In genomic region chr20:44910690-44911262, GRCh38 we compare ENCODE assay signal across 9 cellular contexts. TPM values are rescaled to one million over a fixed set of nuclear protein-coding genes. Genes with fewer than 3 reads are reported as not detected.
DNase-seq lines count a peak whose midpoint lies in the region; ATAC-seq and TF ChIP-seq lines count a peak whose summit lies in the region.
"Had no signal": no experiment of that assay in that cellular context is flagged by ENCODE, and none has a peak within 500 bp of the region (broad histone marks: within the 10 kb centered on the region; RNA-seq: fewer than 3 reads in every experiment).

No MANE protein-coding gene starts in this region.

- POLR2A ChIA-PET in MCF 10A (lab: Yijun Ruan, JAX), result interaction anchor here (0.5 to 5.6 kb wide), 6 partner anchors 10 to 605 kb away, joined by 3 to 33 read pairs (median 4); partner anchors contain the start of genes TOMM34 and YWHAB

- no peaks in the 10 kb centered on the region for H3K27me3 Mint-ChIP-seq in MCF 10A (ENCODE audit: insufficient read depth, unreplicated experiment)

- TSS peak; percentile 0 for BruUV-seq in MCF 10A (replicated peaks; lab: Mats Ljungman, UMichigan)

- H3K27me3 ChIP-seq in muscle layer of duodenum (ENCODE audit: low read depth, low read length) (no peaks in the 10 kb centered on the region), gastrocnemius medialis (peaks cover 0 to 10% (median 9%) of the 10 kb centered on the region in 3 donors)

- CTCF ChIA-PET in MCF 10A (lab: Yijun Ruan, JAX), result interaction anchor here (0.6 to 1.1 kb wide), 6 partner anchors 11 to 401 kb away, joined by 3 to 5 read pairs (median 3); no protein-coding TSS in a partner anchor

- H3K9me3 ChIP-seq in KOPT-K1 (ENCODE audit: insufficient read depth, low read length, poor library complexity, severe bottlenecking), result no peaks in the 10 kb centered on the region
- H3K9me3 ChIP-seq in muscle layer of duodenum (ENCODE audit: control insufficient read depth in 1 of 2, low read length in 2 of 2), result no peaks in the 10 kb centered on the region
- H3K9me3 ChIP-seq in gastrocnemius medialis, result no peaks in the 10 kb centered on the region

- TF ChIP-seq CTCF in C4-2B (conservative IDR thresholded peaks at IDR 0.05) (no peak), MCF 10A (IDR thresholded peaks at IDR 0.05; ENCODE audit: unreplicated experiment) (no peak), gastrocnemius medialis (IDR thresholded peaks at IDR 0.05 in 4 of 5, conservative IDR thresholded peaks at IDR 0.05 in 1 of 5) (no peak)

- H3K4me1 Mint-ChIP-seq in MCF 10A (ENCODE audit: insufficient read depth, unreplicated experiment), result no peaks in the 10 kb centered on the region

- no peak for ATAC-seq in gastrocnemius medialis

- H3K4me3 ChIP-seq in muscle layer of duodenum (ENCODE audit: low read depth in 1 of 2, low read length in 2 of 2), result peak overlapping the region; percentile 54 to 67
- peak overlapping the region in 2 of 4 donors; percentile 49 to 61 for H3K4me3 ChIP-seq in gastrocnemius medialis

- peak overlapping the region; percentile 83 for H3K4me3 Mint-ChIP-seq in MCF 10A (ENCODE audit: unreplicated experiment)

- DNase-seq in MCF 10A (ENCODE audit: unreplicated experiment) (peak; percentile 9), NCI-H2196 treated with DMSO at 0.1 percent for 48 hours (lab: John Stamatoyannopoulos, UW; ENCODE audit: unreplicated experiment) (no peak), gastrocnemius medialis (no peak), HCEC 1CT (no peak), GDM1 (lab: John Stamatoyannopoulos, UW) (no peak)
- DNase-seq: cortex of kidney had no signal

- peaks cover 39% of the 10 kb centered on the region for H3K36me3 Mint-ChIP-seq in MCF 10A (ENCODE audit: insufficient read depth, unreplicated experiment)

- intact Hi-C loops in MCF 10A (cut with micrococcal nuclease), result no loop called here
- intact Hi-C loops in gastrocnemius medialis (cut with DNase I; ENCODE audit: low total_unique reads), result no loop called here

- in situ Hi-C loops in gastrocnemius medialis (cut with MboI; ENCODE audit: low sequenced_read_pairs in 4 of 4), result no loop called here

- H3K27ac Mint-ChIP-seq in MCF 10A (ENCODE audit: low read depth, unreplicated experiment), result peak overlapping the region; percentile 46

- no peak for TF ChIP-seq POLR2A in gastrocnemius medialis (IDR thresholded peaks at IDR 0.05)

- peaks cover 67% of the 10 kb centered on the region for H3K36me3 ChIP-seq in KOPT-K1 (ENCODE audit: insufficient read depth, low read length)
- H3K36me3 ChIP-seq in muscle layer of duodenum (ENCODE audit: control insufficient read depth in 1 of 2, insufficient read depth in 2 of 2, low read length in 2 of 2), result peaks cover 16 to 21% of the 10 kb centered on the region in 2 donors
- H3K36me3 ChIP-seq in gastrocnemius medialis, result peaks cover 0 to 25% of the 10 kb centered on the region in 2 donors

- H3K27ac ChIP-seq in C4-2B, result peak overlapping the region; percentile 71
- peak overlapping the region; percentile 64 for H3K27ac ChIP-seq in KOPT-K1 (ENCODE audit: low read depth, low read length, poor library complexity, severe bottlenecking)
- H3K27ac ChIP-seq in muscle layer of duodenum (ENCODE audit: low read length), result no peak overlapping the region
- no peak overlapping the region for H3K27ac ChIP-seq in gastrocnemius medialis

- H3K4me1 ChIP-seq in muscle layer of duodenum (ENCODE audit: control insufficient read depth in 1 of 2, insufficient read depth in 2 of 2, low read length in 2 of 2) (peaks cover 0 to 4% of the 10 kb centered on the region in 2 donors), gastrocnemius medialis (peaks cover 0 to 6% of the 10 kb centered on the region in 2 donors)

- H3K9me3 Mint-ChIP-seq in MCF 10A (ENCODE audit: unreplicated experiment), result no peaks in the 10 kb centered on the region

RNA-seq across cellular contexts. Expression of gene PABPC1L, which starts 0.9 kb away (rescaled TPM):
- total RNA-seq in MCF 10A (2022), result 150 and 182 TPM in 2 replicates
- 1 to 10 TPM in 1 of 4 donors, under 1 TPM in 3; 0.22 to 3.8 (median 0.54) TPM for total RNA-seq in gastrocnemius medialis

RNA-seq across cellular contexts. Expression of gene YWHAB, which starts 25.3 kb away (rescaled TPM):
- total RNA-seq in MCF 10A (2022), result 235 and 250 TPM in 2 replicates
- 10 to 100 TPM; 73.2 to 77.9 (median 75.2) TPM for total RNA-seq in gastrocnemius medialis

RNA-seq across cellular contexts. Expression of gene TOMM34, which starts 49.4 kb away (rescaled TPM):
- total RNA-seq in MCF 10A (2022) (55.5 and 60.0 TPM in 2 replicates), gastrocnemius medialis (10 to 100 TPM in 3 of 4 donors, 1 to 10 TPM in 1; 9.8 to 19.2 (median 17.0) TPM)

RNA-seq across cellular contexts. Expression of gene STK4, which starts 55.5 kb away (rescaled TPM):
- total RNA-seq in MCF 10A (2022) (47.7 and 51.4 TPM in 2 replicates), gastrocnemius medialis (1 to 10 TPM; 4.5 to 6.4 (median 5.5) TPM)

Comparison
In these comparisons a context has a peak if more than half of its experiments do, and no peak if none do; other contexts are left out.
1. H3K27ac ChIP-seq: peak in C4-2B (single experiment) and KOPT-K1 (single experiment); none in muscle layer of duodenum (single experiment) and gastrocnemius medialis (0 of 4).
2. RNA of gene PABPC1L, which starts 0.9 kb away (total RNA-seq): 150 to 182 TPM in MCF 10A; 0.22 to 3.8 TPM in gastrocnemius medialis; every median in the first group is over 10 times any median in the second.